In genomic region chr21:35437941-35438340, GRCh38 we compare ENCODE assay signal across 25 cellular contexts.
"Had no signal": no experiment of that assay in that cellular context is flagged by ENCODE, and none has a peak within 500 bp of the region (broad histone marks: within the 10 kb centered on the region; RNA-seq: fewer than 3 reads in every experiment).

No MANE protein-coding gene starts in this region.

- H3K9me3 ChIP-seq: gastrocnemius medialis, neutrophil, ovary had no signal

- H3K4me1 ChIP-seq: breast epithelium, gastrocnemius medialis, psoas muscle, tibial artery had no signal

- ATAC-seq: effector memory CD8-positive, alpha-beta T cell; gastrocnemius medialis; left lung; psoas muscle; right cardiac atrium; WTC11 had no signal

- H3K27ac ChIP-seq: breast epithelium, dorsolateral prefrontal cortex, gastrocnemius medialis, left lung, ovary, psoas muscle, tibial artery had no signal

- H3K27ac Mint-ChIP-seq: activated CD4-positive, alpha-beta T cell treated with anti-CD3 and anti-CD28 coated beads for 36 hours; activated naive CD8-positive, alpha-beta T cell treated with anti-CD3 and anti-CD28 coated beads for 36 hours; activated T-helper 1 cell treated with anti-CD3 and anti-CD28 coated beads, Interleukin-12 subunit alpha, Interleukin-12 subunit beta, Interleukin-2, Interleukin-4 antibody, amounts not matched to agents 30 ng/mL and 10 ng/mL and 1 ng/mL, durations not matched to agents 14 hours and 24 hours and 36 hours; effector memory CD8-positive, alpha-beta T cell; nephron; T-helper 1 cell treated with Interleukin-12 subunit alpha and Interleukin-12 subunit beta and Interleukin-4 antibody, amounts not matched to agents 30 μg/mL and 1 μg/mL, for 36 hours; WTC11 had no signal

- H3K4me3 Mint-ChIP-seq: activated CD4-positive, alpha-beta T cell treated with anti-CD3 and anti-CD28 coated beads for 36 hours; activated naive CD8-positive, alpha-beta T cell treated with anti-CD3 and anti-CD28 coated beads for 36 hours; activated T-helper 1 cell treated with anti-CD3 and anti-CD28 coated beads, Interleukin-12 subunit alpha, Interleukin-12 subunit beta, Interleukin-2, Interleukin-4 antibody, amounts not matched to agents 30 ng/mL and 10 ng/mL and 1 ng/mL, durations not matched to agents 14 hours and 24 hours and 36 hours; central memory CD8-positive, alpha-beta T cell; effector memory CD8-positive, alpha-beta T cell; nephron; WTC11 had no signal

- H3K4me3 ChIP-seq: breast epithelium, dorsolateral prefrontal cortex, gastrocnemius medialis, left lung, lung, ovary, psoas muscle, tibial artery had no signal

- H3K27me3 ChIP-seq: breast epithelium, gastrocnemius medialis, left lung, neutrophil, ovary, tibial artery had no signal

- DNase-seq: activated gamma-delta T cell treated with Interleukin-2 at 50 U/mL for 16 hours; activated naive CD8-positive, alpha-beta T cell treated with anti-CD3 and anti-CD28 coated beads for 36 hours; amniotic stem cell; dorsolateral prefrontal cortex; effector memory CD8-positive, alpha-beta T cell; gastrocnemius medialis; hippocampal formation; kidney glomerular epithelial cell; left lung; ovary; psoas muscle; stimulated activated CD4-positive, alpha-beta T cell treated with anti-CD3 and anti-CD28 coated beads, Interleukin-12 subunit alpha, Interleukin-12 subunit beta, amount 100 ng/mL, for 4 hours; T1000; tibial artery had no signal

- H3K36me3 Mint-ChIP-seq: activated naive CD8-positive, alpha-beta T cell treated with anti-CD3 and anti-CD28 coated beads for 36 hours had no signal

- H3K36me3 ChIP-seq: breast epithelium, gastrocnemius medialis, left lung, neutrophil, ovary, tibial artery had no signal

- H3K4me1 Mint-ChIP-seq: central memory CD8-positive, alpha-beta T cell; nephron had no signal

- H3K27me3 Mint-ChIP-seq: activated naive CD8-positive, alpha-beta T cell treated with anti-CD3 and anti-CD28 coated beads for 36 hours; stimulated activated naive CD8-positive, alpha-beta T cell treated with anti-CD3 and anti-CD28 coated beads, Interleukin-15, amount 100 ng/mL, for 72 hours had no signal
